In genomic region chr2:205858781-205859478, GRCh38 we compare ENCODE assay signal across 10 cellular contexts.
A peak's percentile ranks its signal among the peaks of the same experiment; 100 is the strongest.
DNase-seq lines count a peak whose midpoint lies in the region; ATAC-seq, FAIRE-seq and TF ChIP-seq lines count a peak whose summit lies in the region.
"Had no signal": no experiment of that assay in that cellular context is flagged by ENCODE, and none has a peak within 500 bp of the region (broad histone marks: within the 10 kb centered on the region; RNA-seq: fewer than 3 reads in every experiment).

No MANE protein-coding gene starts in this region.

- 22 to 31% methylated on average over 16 of the region's 16 CpGs for WGBS in lower leg skin, 2 donors

- no peak for TF ChIP-seq CTCF in astrocyte (IDR thresholded peaks at IDR 0.05; ENCODE audit: insufficient read depth, low read depth, low read length)
- TF ChIP-seq CTCF in lower leg skin (IDR thresholded peaks at IDR 0.05), result no peak

- H3K27ac Mint-ChIP-seq in astrocyte (ENCODE audit: unreplicated experiment), result no peak overlapping the region
- H3K27ac Mint-ChIP-seq: activated naive CD8-positive, alpha-beta T cell treated with anti-CD3 and anti-CD28 coated beads, Interleukin-2, amount 10 ng/mL, durations not matched to agents 7 days and 5 days had no signal

- H4K20me1 ChIP-seq in astrocyte (ENCODE audit: insufficient read depth, low read length), result no peaks in the 10 kb centered on the region

- H3K4me3 ChIP-seq in astrocyte (ENCODE audit: insufficient read depth, low read depth, low read length), result no peak overlapping the region
- H3K4me3 ChIP-seq in lower leg skin (ENCODE audit: low read depth, poor library complexity, severe bottlenecking), result no peak overlapping the region

- peak; percentile 56 for FAIRE-seq in astrocyte (lab: Jason Lieb, UNC)

- no peak overlapping the region for H3K4me2 ChIP-seq in astrocyte (ENCODE audit: low read length)

- TF ChIP-seq POLR2A in lower leg skin (IDR thresholded peaks at IDR 0.05), result no peak

- H3K4me1 ChIP-seq in astrocyte (ENCODE audit: insufficient read depth, low read length), result no peaks in the 10 kb centered on the region

- H3K27me3 Mint-ChIP-seq in astrocyte (ENCODE audit: low read depth, unreplicated experiment), result peaks cover 51% of the 10 kb centered on the region

- H3K79me2 ChIP-seq in astrocyte (ENCODE audit: insufficient read depth, low read length), result no peaks in the 10 kb centered on the region

- H3K4me1 Mint-ChIP-seq in astrocyte (ENCODE audit: low read depth, unreplicated experiment), result peaks cover 5% of the 10 kb centered on the region
- H3K4me1 Mint-ChIP-seq: activated naive CD8-positive, alpha-beta T cell treated with anti-CD3 and anti-CD28 coated beads, Interleukin-2, amount 10 ng/mL, durations not matched to agents 7 days and 5 days had no signal

- H3K9me3 Mint-ChIP-seq in astrocyte (ENCODE audit: unreplicated experiment), result peaks cover 4% of the 10 kb centered on the region
- H3K9me3 Mint-ChIP-seq: activated naive CD8-positive, alpha-beta T cell treated with anti-CD3 and anti-CD28 coated beads, Interleukin-2, amount 10 ng/mL, durations not matched to agents 7 days and 5 days had no signal

- no peaks in the 10 kb centered on the region for H3K36me3 Mint-ChIP-seq in astrocyte (ENCODE audit: low read depth, unreplicated experiment)
- H3K36me3 Mint-ChIP-seq: activated naive CD8-positive, alpha-beta T cell treated with anti-CD3 and anti-CD28 coated beads, Interleukin-2, amount 10 ng/mL, durations not matched to agents 7 days and 5 days had no signal

- no peak overlapping the region for H3K4me3 Mint-ChIP-seq in astrocyte (ENCODE audit: unreplicated experiment)
- H3K4me3 Mint-ChIP-seq: activated naive CD8-positive, alpha-beta T cell treated with anti-CD3 and anti-CD28 coated beads, Interleukin-2, amount 10 ng/mL, durations not matched to agents 7 days and 5 days had no signal

- DNase-seq in DMS53 treated with DMSO at 0.1 percent for 48 hours (lab: John Stamatoyannopoulos, UW; ENCODE audit: unreplicated experiment), result peak; percentile 30
- peak; percentile 63 for DNase-seq in astrocyte (ENCODE audit: low read depth)
- peak; percentile 38 to 85 for DNase-seq in lower leg skin (ENCODE audit: low spot score in 2 of 2)
- no peak for DNase-seq in KG1 (lab: John Stamatoyannopoulos, UW)
- no peak for DNase-seq in nucleus accumbens (lab: John Stamatoyannopoulos, UW)
- DNase-seq in 8988T, result no peak
- DNase-seq: activated naive CD8-positive, alpha-beta T cell treated with anti-CD3 and anti-CD28 coated beads, Interleukin-2, amount 10 ng/mL, durations not matched to agents 7 days and 5 days; NCI-H1436 had no signal

- H2AFZ ChIP-seq in astrocyte (ENCODE audit: low read depth, low read length), result no peak overlapping the region

- intact Hi-C loops in lower leg skin (cut with DNase I; ENCODE audit: low total_unique reads), result no loop called here

- H3K27ac ChIP-seq in astrocyte (ENCODE audit: low read depth, low read length), result no peak overlapping the region

- H3K9ac ChIP-seq in astrocyte (ENCODE audit: low read length), result no peak overlapping the region

- H3K27me3 ChIP-seq in astrocyte (ENCODE audit: insufficient read depth, low read length), result peaks cover 7% of the 10 kb centered on the region

- H3K9me3 ChIP-seq in astrocyte (ENCODE audit: insufficient read depth, low read depth, low read length), result no peaks in the 10 kb centered on the region

- no peaks in the 10 kb centered on the region for H3K36me3 ChIP-seq in astrocyte (ENCODE audit: insufficient read depth, low read length)

- peak; percentile 43 for ATAC-seq in HG02763 (IDR thresholded peaks at IDR 0.05; ENCODE audit: unreplicated experiment)
- no peak for ATAC-seq in GM18909 (IDR thresholded peaks at IDR 0.05; ENCODE audit: poor library complexity, unreplicated experiment)

Comparison
In these comparisons a context has a peak if more than half of its experiments do, and no peak if none do; other contexts are left out.
1. DNase-seq: peak in DMS53 treated with DMSO at 0.1 percent for 48 hours (single experiment), astrocyte (single experiment) and lower leg skin (2 of 2); none in KG1 (single experiment), nucleus accumbens (0 of 56) and 8988T (single experiment).